Comparison of ENCODE assay signal across 9 cellular contexts in genomic region chr5:79929095-79929494, GRCh38.
"Had no signal": no experiment of that assay in that cellular context is flagged by ENCODE, and none has a peak within 500 bp of the region (broad histone marks: within the 10 kb centered on the region; RNA-seq: fewer than 3 reads in every experiment).

No MANE protein-coding gene starts in this region.

- H3K4me3 ChIP-seq: transverse colon had no signal

- H3K9me3 ChIP-seq: transverse colon had no signal

- DNase-seq: activated CD4-positive, alpha-beta T cell treated with anti-CD3 and anti-CD28 coated beads for 1 hour; activated CD4-positive, alpha-beta T cell treated with anti-CD3 and anti-CD28 coated beads, Interleukin-2, amount 50 U/mL, for 48 hours; activated gamma-delta T cell; activated T-cell treated with anti-CD3 and anti-CD28 coated beads, Interleukin-2, amount 50 U/mL, for 48 hours; amygdala; endodermal cell; hippocampal formation; T1000; transverse colon had no signal

- H3K36me3 ChIP-seq: transverse colon had no signal

- H3K4me1 ChIP-seq: transverse colon had no signal

- H3K27ac ChIP-seq: transverse colon had no signal
